Comparison of ENCODE assay signal across 14 cellular contexts in genomic region chr4:100311181-100311580, GRCh38.
DNase-seq lines count a peak whose midpoint lies in the region; ATAC-seq and TF ChIP-seq lines count a peak whose summit lies in the region.
"Had no signal": no experiment of that assay in that cellular context is flagged by ENCODE, and none has a peak within 500 bp of the region (broad histone marks: within the 10 kb centered on the region; RNA-seq: fewer than 3 reads in every experiment).

No MANE protein-coding gene starts in this region.

- peaks cover 4% of the 10 kb centered on the region for H3K27me3 Mint-ChIP-seq in activated T-cell treated with anti-CD3 and anti-CD28 coated beads, Interleukin-2, amount 50 U/mL, for 4 hours (ENCODE audit: low read depth)

- DNase-seq in GM12865 (ENCODE audit: low read depth) (peak; percentile 40), astrocyte of the cerebellum (ENCODE audit: low read depth) (no peak), kidney tubule cell (ENCODE audit: low spot score) (peak; percentile 55)
- DNase-seq in activated T-cell treated with anti-CD3 and anti-CD28 coated beads, Interleukin-2, amount 50 U/mL, for 4 hours = no peak
- DNase-seq: activated T-cell treated with anti-CD3 and anti-CD28 coated beads for 4 hours; anterior cingulate cortex; NCI-H1105; stimulated activated CD4-positive, alpha-beta T cell treated with anti-CD3 and anti-CD28 coated beads, Interleukin-4, amount 100 ng/mL, for 4 hours had no signal

- H3K4me1 Mint-ChIP-seq in activated T-cell treated with anti-CD3 and anti-CD28 coated beads, Interleukin-2, amount 50 U/mL, for 4 hours (ENCODE audit: low read depth) = no peaks in the 10 kb centered on the region

- peaks cover 0 to 9% (median 0%) of the 10 kb centered on the region in 3 donors for H3K4me1 ChIP-seq in gastroesophageal sphincter
- H3K4me1 ChIP-seq: parathyroid adenoma, suprapubic skin had no signal

- TF ChIP-seq CTCF in GM12865 (IDR thresholded peaks at IDR 0.05; ENCODE audit: insufficient read depth, low read depth, low read length, missing control alignments) = peak; percentile 27
- TF ChIP-seq CTCF in LNCAP (IDR thresholded peaks at IDR 0.05) = peak; percentile 15; the same call in 1 of the 2 replicates
- peak; percentile 22 for TF ChIP-seq CTCF in astrocyte of the cerebellum (IDR thresholded peaks at IDR 0.05; ENCODE audit: low read depth, low read length, missing control alignments)
- TF ChIP-seq CTCF in gastroesophageal sphincter (IDR thresholded peaks at IDR 0.05) = no peak

- in situ Hi-C loops in astrocyte of the cerebellum (cut with HindIII; ENCODE audit: low sequenced_read_pairs) = no loop called here

- ATAC-seq in GM18870 (IDR thresholded peaks at IDR 0.05; ENCODE audit: unreplicated experiment) (no peak), gastroesophageal sphincter (no peak)
- no peak for ATAC-seq in activated T-cell treated with anti-CD3 and anti-CD28 coated beads, Interleukin-2, amount 50 U/mL, for 4 hours

- 94% methylated on average over 3 of the region's 3 CpGs; no CpG with 5 or more reads in 1 of the 2 donors for WGBS in gastroesophageal sphincter (ENCODE audit: low coverage in 1 of 2), 2 donors

- no peaks in the 10 kb centered on the region for H3K36me3 ChIP-seq in gastroesophageal sphincter
- H3K36me3 ChIP-seq: suprapubic skin had no signal

- no peak overlapping the region for H3K4me3 ChIP-seq in GM12865 (ENCODE audit: low read depth, low read length)
- no peak overlapping the region for H3K4me3 ChIP-seq in astrocyte of the cerebellum (ENCODE audit: low read depth, low read length)
- H3K4me3 ChIP-seq in gastroesophageal sphincter = no peak overlapping the region
- H3K4me3 ChIP-seq: lung, suprapubic skin had no signal

- H3K27me3 ChIP-seq in gastroesophageal sphincter = no peaks in the 10 kb centered on the region
- H3K27me3 ChIP-seq: suprapubic skin had no signal

- no peak overlapping the region for H3K27ac ChIP-seq in gastroesophageal sphincter
- H3K27ac ChIP-seq: parathyroid adenoma, suprapubic skin had no signal

- no peaks in the 10 kb centered on the region for H3K9me3 ChIP-seq in gastroesophageal sphincter
- H3K9me3 ChIP-seq: suprapubic skin had no signal

- no peaks in the 10 kb centered on the region for H3K9me3 Mint-ChIP-seq in activated T-cell treated with anti-CD3 and anti-CD28 coated beads, Interleukin-2, amount 50 U/mL, for 4 hours

- TF ChIP-seq EP300 in gastroesophageal sphincter (IDR thresholded peaks at IDR 0.05) = no peak

- TF ChIP-seq POLR2A in gastroesophageal sphincter (IDR thresholded peaks at IDR 0.05) = no peak

- no peaks in the 10 kb centered on the region for H3K36me3 Mint-ChIP-seq in activated T-cell treated with anti-CD3 and anti-CD28 coated beads, Interleukin-2, amount 50 U/mL, for 4 hours (ENCODE audit: insufficient read depth)

- H3K4me3 Mint-ChIP-seq in activated T-cell treated with anti-CD3 and anti-CD28 coated beads, Interleukin-2, amount 50 U/mL, for 4 hours = no peak overlapping the region

Comparison
In these comparisons a context has a peak if more than half of its experiments do, and no peak if none do; other contexts are left out.
1. DNase-seq: peak in GM12865 (single experiment) and kidney tubule cell (single experiment); none in astrocyte of the cerebellum (single experiment) and activated T-cell treated with anti-CD3 and anti-CD28 coated beads, Interleukin-2, amount 50 U/mL, for 4 hours (single experiment).
2. CTCF ChIP-seq: peak in GM12865 (single experiment), LNCAP (single experiment) and astrocyte of the cerebellum (single experiment); none in gastroesophageal sphincter (0 of 4).